8 cellular contexts compared by ENCODE assay signal in the genomic region with DNA sequence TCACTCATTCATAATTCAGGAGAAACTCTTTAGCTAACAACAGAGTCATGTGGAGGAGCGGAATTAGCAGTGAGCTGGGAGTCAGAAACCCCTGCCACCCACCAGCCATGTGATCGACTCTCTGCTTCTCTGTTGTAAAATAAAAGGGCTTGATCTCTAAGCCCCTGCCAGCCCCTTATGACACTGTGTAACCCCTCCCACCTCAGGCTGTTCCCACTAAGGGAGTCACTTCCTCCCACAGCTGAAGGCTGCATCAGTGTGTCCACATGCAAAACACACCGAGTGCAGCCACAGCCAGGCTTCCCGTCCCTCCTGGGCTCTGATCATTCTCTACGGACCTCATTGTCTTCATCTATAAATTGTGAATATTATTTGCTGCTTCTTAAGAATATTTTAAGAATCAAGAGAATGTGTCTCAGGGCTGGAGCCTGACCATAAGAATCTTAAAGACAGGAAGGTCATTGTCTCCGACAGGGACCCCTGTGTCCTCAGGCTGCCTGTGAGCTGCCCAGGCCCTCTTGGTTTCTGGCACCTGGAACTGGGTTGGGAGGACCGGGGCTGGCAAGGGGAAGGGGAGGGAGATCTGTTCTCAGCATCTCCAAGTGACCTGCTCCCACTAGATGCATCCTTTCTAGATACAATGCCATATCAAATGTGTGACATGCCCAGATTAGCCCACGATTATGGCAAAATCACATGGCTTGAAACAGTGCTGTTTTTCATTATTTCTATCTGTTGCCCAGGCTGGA.
DNase-seq lines count a peak whose midpoint lies in the region; ATAC-seq and TF ChIP-seq lines count a peak whose summit lies in the region.

No MANE protein-coding gene starts in this region.

- peak overlapping the region; percentile 6 to 83 (median 79) for H3K4me3 Mint-ChIP-seq in CD8-positive, alpha-beta memory T cell

- no peak for ATAC-seq in GM21528 (IDR thresholded peaks at IDR 0.05; ENCODE audit: low FRiP score, unreplicated experiment)
- no peak for ATAC-seq in HG03280 (IDR thresholded peaks at IDR 0.05; ENCODE audit: unreplicated experiment)

- no peak for TF ChIP-seq CTCF in OCI-LY1 (IDR thresholded peaks at IDR 0.05; ENCODE audit: low read length)
- TF ChIP-seq CTCF in breast epithelium (IDR thresholded peaks at IDR 0.05) = no peak

- no peak overlapping the region for H3K4ac ChIP-seq in neuronal stem cell (ENCODE audit: low read length)

- no peaks in the 10 kb centered on the region for H3K9me2 ChIP-seq in OCI-LY1 (ENCODE audit: low read depth, low read length)

- H3K4me3 ChIP-seq in CD8-positive, alpha-beta memory T cell (ENCODE audit: low read length) = peak overlapping the region; percentile 40
- H3K4me3 ChIP-seq in OCI-LY1 (ENCODE audit: low read depth, low read length, poor library complexity, severe bottlenecking) = peak overlapping the region; percentile 33
- peak overlapping the region; percentile 4 to 54 (median 27) for H3K4me3 ChIP-seq in breast epithelium
- H3K4me3 ChIP-seq in neuronal stem cell (ENCODE audit: low read length in 2 of 2) = no peak overlapping the region

- H3K9ac ChIP-seq in OCI-LY1 (ENCODE audit: low read length) (peak overlapping the region; percentile 39; the same call in 1 of the 2 replicates), neuronal stem cell (ENCODE audit: low read depth, low read length, poor library complexity) (no peak overlapping the region)

- CTCF ChIA-PET in CD8-positive, alpha-beta memory T cell (lab: Charles Lee) = interaction anchor here (0.8 to 3.4 kb wide), 6 partner anchors 9 to 135 kb away, joined by 3 to 19 read pairs (median 8); partner anchors contain the start of gene SCML4

- H3K79me2 ChIP-seq in OCI-LY1 (ENCODE audit: insufficient read depth, low read length) = no peaks in the 10 kb centered on the region

- no peaks in the 10 kb centered on the region for H3F3A ChIP-seq in OCI-LY1 (ENCODE audit: insufficient read depth, low read length)

- intact Hi-C loops in breast epithelium (cut with DNase I; ENCODE audit: low total_unique reads) = no loop called here

- no peak overlapping the region for H4K8ac ChIP-seq in neuronal stem cell (ENCODE audit: low read depth, low read length)

- H3K27me3 Mint-ChIP-seq in CD8-positive, alpha-beta memory T cell = no peaks in the 10 kb centered on the region

- H3K27ac ChIP-seq in CD8-positive, alpha-beta memory T cell (ENCODE audit: low read depth, low read length) = no peak overlapping the region
- H3K27ac ChIP-seq in OCI-LY1 (ENCODE audit: low read depth, low read length, poor library complexity, severe bottlenecking) (peak overlapping the region; percentile 37), breast epithelium (peak overlapping the region in 1 of 2 donors; percentile 48), neuronal stem cell (replicated peaks; ENCODE audit: low read length) (no peak overlapping the region)

- H3K4me2 ChIP-seq in OCI-LY1 (ENCODE audit: low read length) = peak overlapping the region; percentile 62
- H3K4me2 ChIP-seq in neuronal stem cell (ENCODE audit: insufficient read depth, low read length, poor library complexity, severe bottlenecking) = no peak overlapping the region

- no peak for TF ChIP-seq POLR2A in breast epithelium (IDR thresholded peaks at IDR 0.05)

- H3K14ac ChIP-seq in neuronal stem cell (ENCODE audit: low read length) = no peak overlapping the region

- no peak overlapping the region for H4K91ac ChIP-seq in neuronal stem cell (ENCODE audit: low read depth, low read length, poor library complexity)

- peaks cover 67% of the 10 kb centered on the region for H3K4me1 ChIP-seq in CD8-positive, alpha-beta memory T cell (ENCODE audit: insufficient read depth, low read length)
- peaks cover 27% of the 10 kb centered on the region for H3K4me1 ChIP-seq in OCI-LY1 (ENCODE audit: insufficient read depth, low read length, severe bottlenecking)
- H3K4me1 ChIP-seq in breast epithelium = no peaks in the 10 kb centered on the region
- H3K4me1 ChIP-seq in neuronal stem cell (ENCODE audit: control insufficient read depth in 2 of 2, insufficient read depth in 1 of 2, low read depth in 1 of 2, low read length in 2 of 2) = peaks cover 6 to 12% of the 10 kb centered on the region in 2 donors

- H3K9me3 Mint-ChIP-seq in CD8-positive, alpha-beta memory T cell = peaks cover 0 to 3% (median 0%) of the 10 kb centered on the region in 5 donors

- no peaks in the 10 kb centered on the region for H3K9me3 ChIP-seq in CD8-positive, alpha-beta memory T cell (ENCODE audit: low read length)
- H3K9me3 ChIP-seq in OCI-LY1 (ENCODE audit: low read length) (no peaks in the 10 kb centered on the region), breast epithelium (no peaks in the 10 kb centered on the region), neuronal stem cell (replicated peaks in 1 of 2; ENCODE audit: control insufficient read depth in 2 of 2, insufficient read depth in 1 of 2, low read depth in 1 of 2, low read length in 2 of 2) (peaks cover 0 to 2% of the 10 kb centered on the region in 2 donors)

- H3K79me1 ChIP-seq in neuronal stem cell (ENCODE audit: low read depth, low read length) = no peaks in the 10 kb centered on the region

- 0 out of 2 replicates have a peak overlapping the region, but pooled peaks have one; percentile 43 for H2AFZ ChIP-seq in OCI-LY1 (ENCODE audit: low read length)
- peak overlapping the region; percentile 81 for H2AFZ ChIP-seq in neuronal stem cell (ENCODE audit: low read length)

- no peaks in the 10 kb centered on the region for H3K27me3 ChIP-seq in CD8-positive, alpha-beta memory T cell (ENCODE audit: insufficient read depth, low read length, poor library complexity, severe bottlenecking)
- no peaks in the 10 kb centered on the region for H3K27me3 ChIP-seq in OCI-LY1 (ENCODE audit: insufficient read depth, low read length)
- H3K27me3 ChIP-seq in breast epithelium = no peaks in the 10 kb centered on the region
- H3K27me3 ChIP-seq in neuronal stem cell (ENCODE audit: control insufficient read depth in 3 of 3, insufficient read depth in 3 of 3, low read depth in 1 of 3, low read length in 3 of 3) = peaks cover 0 to 5% (median 0%) of the 10 kb centered on the region in 3 experiments

- no peak overlapping the region for H3K18ac ChIP-seq in neuronal stem cell (ENCODE audit: low read length)

- peaks cover 66 to 82% (median 79%) of the 10 kb centered on the region in 3 donors for H3K4me1 Mint-ChIP-seq in CD8-positive, alpha-beta memory T cell

- no peak overlapping the region for H3K23ac ChIP-seq in neuronal stem cell (ENCODE audit: low read depth, low read length, poor library complexity)

- WGBS in neuronal stem cell (ENCODE audit: extremely low coverage in 2 of 2, insufficient read length in 2 of 2, insufficient replicate concordance in 1 of 2), 2 donors = no CpG with 5 or more reads among the region's 8 CpGs

- H3K36me3 Mint-ChIP-seq in CD8-positive, alpha-beta memory T cell = peaks cover 4 to 43% (median 5%) of the 10 kb centered on the region in 3 donors

- H4K20me1 ChIP-seq in OCI-LY1 (ENCODE audit: insufficient read depth, low read length) = no peaks in the 10 kb centered on the region

- H2BK5ac ChIP-seq in neuronal stem cell (ENCODE audit: low read length) = no peak overlapping the region

- H2AK5ac ChIP-seq in neuronal stem cell (ENCODE audit: low read depth, low read length) = no peak overlapping the region

- H3K27ac Mint-ChIP-seq in CD8-positive, alpha-beta memory T cell = peak overlapping the region; percentile 66 to 97 (median 92)

- peaks cover 5% of the 10 kb centered on the region for H3K36me3 ChIP-seq in CD8-positive, alpha-beta memory T cell (ENCODE audit: insufficient read depth, low read length)
- H3K36me3 ChIP-seq in OCI-LY1 (ENCODE audit: insufficient read depth, low read length) (no peaks in the 10 kb centered on the region), breast epithelium (no peaks in the 10 kb centered on the region), neuronal stem cell (replicated peaks in 1 of 2; ENCODE audit: control insufficient read depth in 2 of 2, insufficient read depth in 2 of 2, low read length in 2 of 2) (no peaks in the 10 kb centered on the region)

- no peak overlapping the region for H2BK120ac ChIP-seq in neuronal stem cell (ENCODE audit: low read depth, low read length)

- DNase-seq in CD8-positive, alpha-beta memory T cell = peak in 1 of 5 donors; percentile 40
- DNase-seq in breast epithelium (ENCODE audit: low spot score in 2 of 2) (no peak), neuronal stem cell (ENCODE audit: low spot score) (no peak), NCI-H1092 treated with DMSO at 0.1 percent for 48 hours (lab: John Stamatoyannopoulos, UW) (no peak), superior temporal gyrus (ENCODE audit: extremely low spot score) (no peak)

- H2BK15ac ChIP-seq in neuronal stem cell (ENCODE audit: low read length) = no peak overlapping the region

- POLR2A ChIA-PET in CD8-positive, alpha-beta memory T cell (lab: Charles Lee) = interaction anchor here (0.5 to 1.5 kb wide), 8 partner anchors 9 to 1550 kb away, joined by 3 to 9 read pairs (median 4); partner anchors contain the start of gene SCML4

- no peak overlapping the region for H2BK12ac ChIP-seq in neuronal stem cell (ENCODE audit: low read length)

Comparison
In these comparisons a context has a peak if more than half of its experiments do, and no peak if none do; other contexts are left out.
1. H3K4me3 ChIP-seq: peak in CD8-positive, alpha-beta memory T cell (single experiment), OCI-LY1 (single experiment) and breast epithelium (3 of 3); none in neuronal stem cell (0 of 2).